Comparison of ENCODE assay signal across 23 cellular contexts in genomic region chr15:35381328-35381727, GRCh38.
"Had no signal": no experiment of that assay in that cellular context is flagged by ENCODE, and none has a peak within 500 bp of the region (broad histone marks: within the 10 kb centered on the region; RNA-seq: fewer than 3 reads in every experiment).

No MANE protein-coding gene starts in this region.

- H3K9me3 ChIP-seq: breast epithelium, Peyer's patch, SJCRH30, SK-N-SH had no signal

- H3K27me3 ChIP-seq: breast epithelium, Peyer's patch, SJCRH30 had no signal

- H3K27ac ChIP-seq: breast epithelium, Peyer's patch, RWPE1, SJCRH30 had no signal

- H3K4me1 ChIP-seq: breast epithelium, Peyer's patch, SJCRH30 had no signal

- ATAC-seq: activated CD8-positive, alpha-beta T cell treated with anti-CD3 and anti-CD28 coated beads for 36 hours had no signal

- H3K4me3 ChIP-seq: breast epithelium, Peyer's patch, SJCRH30 had no signal

- DNase-seq: activated CD4-positive, alpha-beta T cell treated with anti-CD3 and anti-CD28 coated beads for 4 hours; activated CD8-positive, alpha-beta memory T cell treated with anti-CD3 and anti-CD28 coated beads, Interleukin-2, amount 50 U/mL, for 4 hours; activated CD8-positive, alpha-beta T cell treated with anti-CD3 and anti-CD28 coated beads for 36 hours; activated effector memory CD4-positive, alpha-beta T cell treated with Interleukin-2 at 50 U/mL for 16 hours; activated naive CD4-positive, alpha-beta T cell; aorta; caudate nucleus; KG1; NCI-H1048; NCI-H146; NCI-H187 treated with DMSO at 0.1 percent for 48 hours; NCI-H2081 treated with DMSO at 0.1 percent for 48 hours; NCI-H2227 treated with DMSO at 0.1 percent for 48 hours; NCI-H446 treated with DMSO at 0.1 percent for 48 hours; NCI-H524 treated with DMSO at 0.1 percent for 48 hours; NCI-H748 treated with DMSO at 0.1 percent for 48 hours; Peyer's patch; Right ventricle myocardium superior; SJCRH30; SK-N-SH; T-helper 1 cell had no signal

- H3K36me3 ChIP-seq: breast epithelium, Peyer's patch, SJCRH30 had no signal
